Comparison of ENCODE assay signal across 37 cellular contexts in the genomic region with DNA sequence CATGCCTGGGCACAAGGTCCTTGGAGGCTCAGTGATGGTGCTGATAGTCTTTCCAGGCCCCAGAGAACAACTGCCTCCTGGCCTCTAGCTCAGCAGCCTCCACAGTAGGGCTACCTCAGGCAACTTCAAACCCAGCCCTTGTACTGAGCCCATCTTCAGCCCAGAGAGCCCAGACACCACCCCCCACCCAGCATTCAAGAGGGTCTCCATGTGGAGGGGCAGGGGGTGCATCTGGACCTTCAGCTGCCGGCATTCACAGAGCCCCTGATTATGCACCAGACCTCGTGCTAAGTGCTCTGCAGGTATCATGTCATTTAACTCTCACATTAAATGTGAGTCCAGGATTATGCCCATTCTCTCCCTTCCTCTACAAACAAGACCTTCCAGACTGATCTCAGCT.
"Had no signal": no experiment of that assay in that cellular context is flagged by ENCODE, and none has a peak within 500 bp of the region (broad histone marks: within the 10 kb centered on the region; RNA-seq: fewer than 3 reads in every experiment).

No MANE protein-coding gene starts in this region.

- DNase-seq: activated CD4-positive, alpha-beta memory T cell treated with anti-CD3 and anti-CD28 coated beads, Interleukin-2, amount 10 ng/mL, durations not matched to agents 7 days and 5 days; activated CD4-positive, alpha-beta T cell treated with anti-CD3 and anti-CD28 coated beads for 1 hour; activated CD4-positive, alpha-beta T cell treated with anti-CD3 and anti-CD28 coated beads for 36 hours; activated CD4-positive, alpha-beta T cell treated with anti-CD3 and anti-CD28 coated beads for 48 hours; activated CD4-positive, alpha-beta T cell treated with anti-CD3 and anti-CD28 coated beads, Interleukin-2, amount 10 ng/mL, durations not matched to agents 7 days and 5 days; activated CD4-positive, alpha-beta T cell treated with anti-CD3 and anti-CD28 coated beads, Interleukin-2, amount 50 U/mL, for 48 hours; activated CD4-positive, CD25-positive, alpha-beta regulatory T cell; activated CD8-positive, alpha-beta memory T cell treated with anti-CD3 and anti-CD28 coated beads for 24 hours; activated CD8-positive, alpha-beta memory T cell treated with anti-CD3 and anti-CD28 coated beads, Interleukin-2, amount 10 ng/mL, durations not matched to agents 7 days and 5 days; activated CD8-positive, alpha-beta memory T cell treated with anti-CD3 and anti-CD28 coated beads, Interleukin-2, amount 50 U/mL, for 48 hours; activated CD8-positive, alpha-beta T cell treated with anti-CD3 and anti-CD28 coated beads, Interleukin-2, amount 10 ng/mL, durations not matched to agents 7 days and 5 days; activated gamma-delta T cell; activated naive CD4-positive, alpha-beta T cell treated with anti-CD3 and anti-CD28 coated beads, Interleukin-2, amount 50 U/mL, for 16 hours; activated naive CD4-positive, alpha-beta T cell treated with Interleukin-2 at 50 U/mL for 16 hours; activated naive CD8-positive, alpha-beta T cell treated with anti-CD3 and anti-CD28 coated beads, Interleukin-2, amount 10 ng/mL, durations not matched to agents 7 days and 5 days; activated naive CD8-positive, alpha-beta T cell treated with anti-CD3 and anti-CD28 coated beads, Interleukin-2, amount 50 U/mL, for 24 hours; activated T-cell treated with anti-CD3 and anti-CD28 coated beads, Interleukin-2, amount 50 U/mL, for 24 hours; activated T-cell treated with anti-CD3 and anti-CD28 coated beads, Interleukin-2, amount 50 U/mL, for 48 hours; amygdala; anterior cingulate cortex; caudate nucleus; cerebellar nuclear complex; SW 1271; T-helper 1 cell; T-helper 2 cell; T-helper 9 cell; WERI-Rb-1 had no signal

- H3K27me3 ChIP-seq: ascending aorta had no signal

- H3K36me3 Mint-ChIP-seq: activated CD8-positive, alpha-beta memory T cell treated with anti-CD3 and anti-CD28 coated beads, Interleukin-2, amount 10 ng/mL, durations not matched to agents 7 days and 5 days; activated naive CD8-positive, alpha-beta T cell; activated naive CD8-positive, alpha-beta T cell treated with anti-CD3 and anti-CD28 coated beads, Interleukin-2, amount 10 ng/mL, durations not matched to agents 7 days and 5 days; brain had no signal

- H3K9me3 Mint-ChIP-seq: activated CD4-positive, alpha-beta memory T cell treated with anti-CD3 and anti-CD28 coated beads, Interleukin-2, amount 10 ng/mL, durations not matched to agents 7 days and 5 days; activated CD4-positive, alpha-beta T cell treated with anti-CD3 and anti-CD28 coated beads, Interleukin-2, amount 10 ng/mL, durations not matched to agents 7 days and 5 days; activated naive CD8-positive, alpha-beta T cell treated with anti-CD3 and anti-CD28 coated beads, Interleukin-2, amount 10 ng/mL, durations not matched to agents 7 days and 5 days; activated T-helper 2 cell treated with anti-CD3 and anti-CD28 coated beads, Interferon-gamma antibody, Interleukin-2, Interleukin-4, amounts not matched to agents 10 μg/mL and 5 μg/mL and 100 μg/mL, durations not matched to agents 14 hours and 24 hours and 36 hours; T-helper 1 cell treated with Interleukin-12 subunit alpha and Interleukin-12 subunit beta and Interleukin-4 antibody, amounts not matched to agents 30 μg/mL and 1 μg/mL, for 36 hours; T-helper 2 cell treated with Interferon-gamma antibody and Interleukin-4, amounts not matched to agents 5 μg/mL and 100 μg/mL, for 36 hours had no signal

- H3K27ac ChIP-seq: ascending aorta, cardiac muscle cell, WERI-Rb-1 had no signal

- H3K4me1 ChIP-seq: ascending aorta had no signal

- H3K36me3 ChIP-seq: ascending aorta, cardiac muscle cell, WERI-Rb-1 had no signal

- ATAC-seq: activated CD4-positive, alpha-beta T cell treated with anti-CD3 and anti-CD28 coated beads for 36 hours; activated CD4-positive, CD25-positive, alpha-beta regulatory T cell treated with anti-CD3 and anti-CD28 coated beads, Interleukin-2, amount 50 U/mL, for 24 hours; activated CD8-positive, alpha-beta memory T cell treated with anti-CD3 and anti-CD28 coated beads, Interleukin-2, amount 10 ng/mL, durations not matched to agents 7 days and 5 days; activated CD8-positive, alpha-beta T cell treated with anti-CD3 and anti-CD28 coated beads, Interleukin-2, amount 10 ng/mL, durations not matched to agents 7 days and 5 days; activated naive CD8-positive, alpha-beta T cell treated with anti-CD3 and anti-CD28 coated beads, Interleukin-2, amount 50 U/mL, for 24 hours; WTC11 had no signal

- H3K9me3 ChIP-seq: ascending aorta had no signal

- H3K27ac Mint-ChIP-seq: activated CD4-positive, alpha-beta memory T cell treated with anti-CD3 and anti-CD28 coated beads, Interleukin-2, amount 10 ng/mL, durations not matched to agents 7 days and 5 days; activated CD4-positive, alpha-beta T cell treated with anti-CD3 and anti-CD28 coated beads for 36 hours; activated CD4-positive, alpha-beta T cell treated with anti-CD3 and anti-CD28 coated beads, Interleukin-2, amount 10 ng/mL, durations not matched to agents 7 days and 5 days; activated CD8-positive, alpha-beta memory T cell treated with anti-CD3 and anti-CD28 coated beads, Interleukin-2, amount 10 ng/mL, durations not matched to agents 7 days and 5 days; activated CD8-positive, alpha-beta T cell treated with anti-CD3 and anti-CD28 coated beads, Interleukin-2, amount 10 ng/mL, durations not matched to agents 7 days and 5 days; activated naive CD8-positive, alpha-beta T cell; activated naive CD8-positive, alpha-beta T cell treated with anti-CD3 and anti-CD28 coated beads, Interleukin-2, amount 10 ng/mL, durations not matched to agents 7 days and 5 days; activated naive CD8-positive, alpha-beta T cell treated with anti-CD3 and anti-CD28 coated beads, Interleukin-2, amount 50 U/mL, for 24 hours; activated T-cell treated with anti-CD3 and anti-CD28 coated beads, Interleukin-2, amount 50 U/mL, for 24 hours; activated T-helper 2 cell treated with anti-CD3 and anti-CD28 coated beads, Interferon-gamma antibody, Interleukin-2, Interleukin-4, amounts not matched to agents 10 μg/mL and 5 μg/mL and 100 μg/mL, durations not matched to agents 14 hours and 24 hours and 36 hours; brain; T-helper 1 cell treated with Interleukin-12 subunit alpha and Interleukin-12 subunit beta and Interleukin-4 antibody, amounts not matched to agents 30 μg/mL and 1 μg/mL, for 36 hours; T-helper 2 cell treated with Interferon-gamma antibody and Interleukin-4, amounts not matched to agents 5 μg/mL and 100 μg/mL, for 36 hours; WTC11 had no signal

- H3K4me3 ChIP-seq: ascending aorta, cardiac muscle cell had no signal

- H3K4me3 Mint-ChIP-seq: activated CD4-positive, alpha-beta memory T cell treated with anti-CD3 and anti-CD28 coated beads, Interleukin-2, amount 10 ng/mL, durations not matched to agents 7 days and 5 days; activated CD4-positive, alpha-beta T cell treated with anti-CD3 and anti-CD28 coated beads for 36 hours; activated CD4-positive, alpha-beta T cell treated with anti-CD3 and anti-CD28 coated beads, Interleukin-2, amount 10 ng/mL, durations not matched to agents 7 days and 5 days; activated CD8-positive, alpha-beta memory T cell treated with anti-CD3 and anti-CD28 coated beads, Interleukin-2, amount 10 ng/mL, durations not matched to agents 7 days and 5 days; activated CD8-positive, alpha-beta T cell treated with anti-CD3 and anti-CD28 coated beads, Interleukin-2, amount 10 ng/mL, durations not matched to agents 7 days and 5 days; activated naive CD8-positive, alpha-beta T cell; activated naive CD8-positive, alpha-beta T cell treated with anti-CD3 and anti-CD28 coated beads, Interleukin-2, amount 10 ng/mL, durations not matched to agents 7 days and 5 days; activated naive CD8-positive, alpha-beta T cell treated with anti-CD3 and anti-CD28 coated beads, Interleukin-2, amount 50 U/mL, for 24 hours; activated T-cell treated with anti-CD3 and anti-CD28 coated beads, Interleukin-2, amount 50 U/mL, for 24 hours; brain; central memory CD8-positive, alpha-beta T cell; T-helper 1 cell treated with Interleukin-12 subunit alpha and Interleukin-12 subunit beta and Interleukin-4 antibody, amounts not matched to agents 30 μg/mL and 1 μg/mL, for 36 hours; T-helper 2 cell treated with Interferon-gamma antibody and Interleukin-4, amounts not matched to agents 5 μg/mL and 100 μg/mL, for 36 hours; WTC11 had no signal

- H3K4me1 Mint-ChIP-seq: activated CD4-positive, alpha-beta memory T cell treated with anti-CD3 and anti-CD28 coated beads, Interleukin-2, amount 10 ng/mL, durations not matched to agents 7 days and 5 days; activated CD4-positive, alpha-beta T cell treated with anti-CD3 and anti-CD28 coated beads for 36 hours; activated CD4-positive, alpha-beta T cell treated with anti-CD3 and anti-CD28 coated beads, Interleukin-2, amount 10 ng/mL, durations not matched to agents 7 days and 5 days; activated CD8-positive, alpha-beta memory T cell treated with anti-CD3 and anti-CD28 coated beads, Interleukin-2, amount 10 ng/mL, durations not matched to agents 7 days and 5 days; activated naive CD8-positive, alpha-beta T cell treated with anti-CD3 and anti-CD28 coated beads, Interleukin-2, amount 10 ng/mL, durations not matched to agents 7 days and 5 days; activated naive CD8-positive, alpha-beta T cell treated with anti-CD3 and anti-CD28 coated beads, Interleukin-2, amount 50 U/mL, for 24 hours; central memory CD8-positive, alpha-beta T cell had no signal
